In genomic region chr15:69869291-69869690, GRCh38 we compare ENCODE assay signal across 14 cellular contexts.
"Had no signal": no experiment of that assay in that cellular context is flagged by ENCODE, and none has a peak within 500 bp of the region (broad histone marks: within the 10 kb centered on the region; RNA-seq: fewer than 3 reads in every experiment).

No MANE protein-coding gene starts in this region.

- H3K36me3 ChIP-seq: gastrocnemius medialis, left ventricle myocardium inferior, suprapubic skin, upper lobe of left lung had no signal

- FAIRE-seq: keratinocyte had no signal

- H3K4me1 ChIP-seq: gastrocnemius medialis, left ventricle myocardium inferior, suprapubic skin, upper lobe of left lung had no signal

- ATAC-seq: esophagus mucosa; gastrocnemius medialis; stimulated activated naive CD8-positive, alpha-beta T cell treated with anti-CD3 and anti-CD28 coated beads, Interleukin-15, amount 100 ng/mL, for 72 hours had no signal

- H3K4me3 ChIP-seq: gastrocnemius medialis, left ventricle myocardium inferior, suprapubic skin, upper lobe of left lung had no signal

- H3K27me3 ChIP-seq: upper lobe of left lung had no signal

- DNase-seq: activated CD4-positive, alpha-beta T cell treated with anti-CD3 and anti-CD28 coated beads, Interleukin-2, amount 50 U/mL, for 48 hours; activated naive CD8-positive, alpha-beta T cell treated with anti-CD3 and anti-CD28 coated beads for 36 hours; amniotic stem cell; effector CD8-positive, alpha-beta T cell; gastrocnemius medialis; head of caudate nucleus; left ventricle myocardium inferior; naive B cell; stimulated activated CD4-positive, alpha-beta T cell treated with anti-CD3 and anti-CD28 coated beads, Interleukin-2, amount 100 ng/mL, for 24 hours; stimulated activated naive CD8-positive, alpha-beta T cell treated with anti-CD3 and anti-CD28 coated beads, Interleukin-15, amount 100 ng/mL, for 72 hours; upper lobe of left lung had no signal

- H3K9me3 ChIP-seq: suprapubic skin had no signal

- H3K27ac ChIP-seq: gastrocnemius medialis, left ventricle myocardium inferior, suprapubic skin, upper lobe of left lung had no signal
